Comparison of ENCODE assay signal across 1 cellular context in genomic region chr19:11380653-11381534, GRCh38.
TF ChIP-seq lines count a peak whose summit lies in the region.

No MANE protein-coding gene starts in this region.

TF ChIP-seq in HepG2, 621 proteins besides CTCF, POLR2A, EP300 and RAD21 (continued from another document and continues in another):
- no peak for TF ChIP-seq AHDC1 (CRISPR knock-in tag; IDR thresholded peaks at IDR 0.05; ENCODE audit: borderline replicate concordance)
- peak; percentile 45; the same call in 1 of the 2 replicates for TF ChIP-seq REL (CRISPR knock-in tag; conservative IDR thresholded peaks at IDR 0.05)
- TF ChIP-seq HMGXB3 (CRISPR knock-in tag; IDR thresholded peaks at IDR 0.05; ENCODE audit: borderline replicate concordance), result 0 out of 2 replicates have a peak, but pooled peaks have one; percentile 38
- no peak for TF ChIP-seq GTF3A (CRISPR knock-in tag; conservative IDR thresholded peaks at IDR 0.05)
- 0 out of 2 replicates have a peak, but pooled peaks have one; percentile 68 for TF ChIP-seq ZNF224 (CRISPR knock-in tag; IDR thresholded peaks at IDR 0.05)
- 0 out of 2 replicates have a peak, but pooled peaks have one; percentile 46 for TF ChIP-seq ZNF34 (CRISPR knock-in tag; IDR thresholded peaks at IDR 0.05; ENCODE audit: borderline replicate concordance)
- TF ChIP-seq HES4 (CRISPR knock-in tag; IDR thresholded peaks at IDR 0.05; ENCODE audit: borderline replicate concordance), result no peak
- no peak for TF ChIP-seq RORA (CRISPR knock-in tag; IDR thresholded peaks at IDR 0.05)
- 0 out of 2 replicates have a peak, but pooled peaks have one; percentile 75 for TF ChIP-seq ZNF33B (CRISPR knock-in tag; IDR thresholded peaks at IDR 0.05)
- no peak for TF ChIP-seq PAX8 (CRISPR knock-in tag; IDR thresholded peaks at IDR 0.05; ENCODE audit: borderline replicate concordance)
- TF ChIP-seq ZNF607 (CRISPR knock-in tag; IDR thresholded peaks at IDR 0.05; ENCODE audit: borderline replicate concordance), result 0 out of 2 replicates have a peak, but pooled peaks have one; percentile 81
- TF ChIP-seq ZNF124 (CRISPR knock-in tag; IDR thresholded peaks at IDR 0.05), result no peak; the same call in 1 of the 2 replicates
- no peak for TF ChIP-seq SCMH1 (CRISPR knock-in tag; IDR thresholded peaks at IDR 0.05; ENCODE audit: borderline replicate concordance)
- TF ChIP-seq KDM2A (CRISPR knock-in tag; IDR thresholded peaks at IDR 0.05; ENCODE audit: borderline replicate concordance, low read depth), result peak; percentile 96
- peak; percentile 84; the same call in 1 of the 2 replicates for TF ChIP-seq SALL1 (CRISPR knock-in tag; IDR thresholded peaks at IDR 0.05)
- no peak for TF ChIP-seq ARID3A (IDR thresholded peaks at IDR 0.05; ENCODE audit: low read depth, low read length)
- TF ChIP-seq ZFP41 (CRISPR knock-in tag; IDR thresholded peaks at IDR 0.05; ENCODE audit: borderline replicate concordance), result peak; percentile 73; the same call in 1 of the 2 replicates
- TF ChIP-seq ESRRA (CRISPR knock-in tag; IDR thresholded peaks at IDR 0.05; ENCODE audit: low read depth), result peak; percentile 31; the same call in 1 of the 2 replicates
- 0 out of 2 replicates have a peak, but pooled peaks have one; percentile 13 for TF ChIP-seq ZNF704 (CRISPR knock-in tag; IDR thresholded peaks at IDR 0.05; ENCODE audit: borderline replicate concordance)
- peak; percentile 82 for TF ChIP-seq FOXC1 (CRISPR knock-in tag; IDR thresholded peaks at IDR 0.05; ENCODE audit: borderline replicate concordance)
- TF ChIP-seq THAP8 (CRISPR knock-in tag; IDR thresholded peaks at IDR 0.05; ENCODE audit: borderline replicate concordance), result no peak
- peak; percentile 75; the same call in 1 of the 2 replicates for TF ChIP-seq ARID2 (CRISPR knock-in tag; IDR thresholded peaks at IDR 0.05; ENCODE audit: borderline replicate concordance)
- TF ChIP-seq, protein P1, sequence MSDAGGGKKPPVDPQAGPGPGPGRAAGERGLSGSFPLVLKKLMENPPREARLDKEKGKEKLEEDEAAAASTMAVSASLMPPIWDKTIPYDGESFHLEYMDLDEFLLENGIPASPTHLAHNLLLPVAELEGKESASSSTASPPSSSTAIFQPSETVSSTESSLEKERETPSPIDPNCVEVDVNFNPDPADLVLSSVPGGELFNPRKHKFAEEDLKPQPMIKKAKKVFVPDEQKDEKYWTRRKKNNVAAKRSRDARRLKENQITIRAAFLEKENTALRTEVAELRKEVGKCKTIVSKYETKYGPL (CRISPR knock-in tag; IDR thresholded peaks at IDR 0.05), result no peak
- peak; percentile 79; the same call in 1 of the 2 replicates for TF ChIP-seq ZNF782 (CRISPR knock-in tag; IDR thresholded peaks at IDR 0.05; ENCODE audit: borderline replicate concordance)
- no peak for TF ChIP-seq ZNF280D (CRISPR knock-in tag; IDR thresholded peaks at IDR 0.05)
- TF ChIP-seq BORCS8-MEF2B (CRISPR knock-in tag; IDR thresholded peaks at IDR 0.05), result peak; percentile 65; the same call in 1 of the 2 replicates
- peak; percentile 38; the same call in 1 of the 2 replicates for TF ChIP-seq RARA (CRISPR knock-in tag; IDR thresholded peaks at IDR 0.05)
- TF ChIP-seq DRAP1 (CRISPR knock-in tag; IDR thresholded peaks at IDR 0.05), result peak; percentile 97
- TF ChIP-seq CCAR2 (optimal IDR thresholded peaks at IDR 0.05; ENCODE audit: low read depth, low read length), result no peak
- TF ChIP-seq ZNF589 (CRISPR knock-in tag; conservative IDR thresholded peaks at IDR 0.05), result peak; percentile 44
- no peak for TF ChIP-seq GTF2F1 (IDR thresholded peaks at IDR 0.05; ENCODE audit: low read length)
- TF ChIP-seq TBX2 (CRISPR knock-in tag; IDR thresholded peaks at IDR 0.05; ENCODE audit: borderline replicate concordance), result peak; percentile 34; the same call in 1 of the 2 replicates
- TF ChIP-seq HOXD1 (CRISPR knock-in tag; IDR thresholded peaks at IDR 0.05), result no peak
- no peak for TF ChIP-seq XBP1 (CRISPR knock-in tag; IDR thresholded peaks at IDR 0.05)
- no peak for TF ChIP-seq ZKSCAN1 (IDR thresholded peaks at IDR 0.05; ENCODE audit: low read length)
- TF ChIP-seq CCDC6 (CRISPR knock-in tag; IDR thresholded peaks at IDR 0.05), result peak; percentile 68; the same call in 1 of the 2 replicates
- TF ChIP-seq TCF7L2 (IDR thresholded peaks at IDR 0.05; ENCODE audit: low read depth, low read length), result no peak
- TF ChIP-seq AGO1 (IDR thresholded peaks at IDR 0.05; ENCODE audit: low read depth, low read length, poor library complexity, severe bottlenecking), result peak; percentile 65
- TF ChIP-seq FOSL1 (CRISPR knock-in tag; IDR thresholded peaks at IDR 0.05; ENCODE audit: borderline replicate concordance), result no peak
- TF ChIP-seq KDM3A (CRISPR knock-in tag; IDR thresholded peaks at IDR 0.05; ENCODE audit: low read depth), result no peak; the same call in 1 of the 2 replicates
- TF ChIP-seq FOXA3 (CRISPR knock-in tag; IDR thresholded peaks at IDR 0.05), result peak; percentile 37; the same call in 1 of the 2 replicates
- 0 out of 2 replicates have a peak, but pooled peaks have one; percentile 46 for TF ChIP-seq TSC22D2 (CRISPR knock-in tag; IDR thresholded peaks at IDR 0.05; ENCODE audit: borderline replicate concordance)
